In genomic region chr19:33421368-33421767, GRCh38 we compare ENCODE assay signal across 6 cellular contexts.
"Had no signal": no experiment of that assay in that cellular context is flagged by ENCODE, and none has a peak within 500 bp of the region (broad histone marks: within the 10 kb centered on the region; RNA-seq: fewer than 3 reads in every experiment).

No MANE protein-coding gene starts in this region.

- H3K27ac Mint-ChIP-seq: IgD-negative memory B cell had no signal

- H3K27ac ChIP-seq: HL-60 had no signal

- H3K27me3 Mint-ChIP-seq: IgD-negative memory B cell had no signal

- FAIRE-seq: HTR-8/SVneo, K562 had no signal

- H3K4me3 ChIP-seq: K562 had no signal

- H3K4me3 Mint-ChIP-seq: IgD-negative memory B cell had no signal

- H3K36me3 Mint-ChIP-seq: IgD-negative memory B cell had no signal

- DNase-seq: IMR-90, KBM-7 had no signal

- ATAC-seq: K562 had no signal

- H3K9me3 Mint-ChIP-seq: IgD-negative memory B cell had no signal
